In genomic region chr22:19085233-19086043, GRCh38 we compare ENCODE assay signal across 8 cellular contexts. TPM values are rescaled to one million over a fixed set of nuclear protein-coding genes. Genes with fewer than 3 reads are reported as not detected.
DNase-seq lines count a peak whose midpoint lies in the region; ATAC-seq, FAIRE-seq and TF ChIP-seq lines count a peak whose summit lies in the region.

No MANE protein-coding gene starts in this region.

- no peaks in the 10 kb centered on the region for H4K20me1 ChIP-seq in H9 (ENCODE audit: control insufficient read depth, insufficient read depth, insufficient read length)
- no peaks in the 10 kb centered on the region for H4K20me1 ChIP-seq in endothelial cell of umbilical vein (replicated peaks; ENCODE audit: control insufficient read depth, extremely low read depth, insufficient read depth, low read length)

- WGBS in H9 (ENCODE audit: extremely low coverage, insufficient read length, low lambda C conversion rate) = no CpG with 5 or more reads among the region's 1 CpG

- no peak overlapping the region for H3K4me3 ChIP-seq in endothelial cell of umbilical vein (replicated peaks in 1 of 3; ENCODE audit: insufficient read depth in 1 of 3, low read depth in 1 of 3, low read length in 3 of 3)

- DNase-seq in Caki2 (ENCODE audit: low read depth) = peak; percentile 59
- DNase-seq in H9 = no peak
- DNase-seq in NOMO-1 (lab: John Stamatoyannopoulos, UW; ENCODE audit: unreplicated experiment in 2 of 2) = peak; percentile 82 to 87
- DNase-seq in endothelial cell of umbilical vein (ENCODE audit: low read depth, low spot score) = peak; percentile 64
- no peak for DNase-seq in natural killer cell treated with Interleukin-12 subunit alpha and Interleukin-12 subunit beta and Interleukin-15 and Interleukin-18, amount 100 ng/mL, for 72 hours (ENCODE audit: low spot score)
- DNase-seq in Ammon's horn (ENCODE audit: low spot score) = no peak
- DNase-seq in OCI-M2 (lab: John Stamatoyannopoulos, UW; ENCODE audit: unreplicated experiment) = no peak
- DNase-seq in NCI-H1930 (lab: John Stamatoyannopoulos, UW) = no peak

- H4K91ac ChIP-seq in H9 (ENCODE audit: insufficient read length, low read depth, low read length) = no peak overlapping the region

- H3K36me3 Mint-ChIP-seq in H9 (ENCODE audit: insufficient read depth in 1 of 3, low read depth in 3 of 3) = peaks cover 21 to 36% (median 36%) of the 10 kb centered on the region in 3 experiments
- H3K36me3 Mint-ChIP-seq in natural killer cell treated with Interleukin-12 subunit alpha and Interleukin-12 subunit beta and Interleukin-15 and Interleukin-18, amount 100 ng/mL, for 72 hours = no peaks in the 10 kb centered on the region

- H3K4me1 ChIP-seq in H9 (ENCODE audit: insufficient read depth, low read length) (peaks cover 3% of the 10 kb centered on the region; the same call in 1 of the 2 replicates), endothelial cell of umbilical vein (ENCODE audit: control insufficient read depth, extremely low read depth, insufficient read depth, low read length) (peaks cover 18% of the 10 kb centered on the region)

- H3K9me1 ChIP-seq in endothelial cell of umbilical vein (replicated peaks; ENCODE audit: control insufficient read depth, extremely low read depth, insufficient read depth, low read length) = no peaks in the 10 kb centered on the region

- H3K4me3 Mint-ChIP-seq in H9 = no peak overlapping the region; a peak in 1 of 5 replicates
- H3K4me3 Mint-ChIP-seq in natural killer cell treated with Interleukin-12 subunit alpha and Interleukin-12 subunit beta and Interleukin-15 and Interleukin-18, amount 100 ng/mL, for 72 hours = peak overlapping the region; percentile 36

- H2BK5ac ChIP-seq in H9 (ENCODE audit: insufficient read length, low read length) = no peak overlapping the region

- no peak overlapping the region for H2BK120ac ChIP-seq in H9 (ENCODE audit: low read depth, low read length, poor library complexity, severe bottlenecking)

- TF ChIP-seq POLR2A in endothelial cell of umbilical vein (IDR thresholded peaks at IDR 0.05; ENCODE audit: low read depth, low read length) = no peak

- H3K9ac ChIP-seq in H9 (ENCODE audit: extremely low read depth, insufficient read length, low read length) (no peak overlapping the region), endothelial cell of umbilical vein (replicated peaks; ENCODE audit: extremely low read depth, insufficient read depth, low read length) (peak overlapping the region; percentile 52)

- H3K4me1 Mint-ChIP-seq in H9 = peaks cover 7 to 14% of the 10 kb centered on the region in 2 experiments
- peaks cover 15 to 22% of the 10 kb centered on the region in 2 donors for H3K4me1 Mint-ChIP-seq in natural killer cell treated with Interleukin-12 subunit alpha and Interleukin-12 subunit beta and Interleukin-15 and Interleukin-18, amount 100 ng/mL, for 72 hours (ENCODE audit: low read depth in 2 of 2)

- H3K27me3 Mint-ChIP-seq in H9 (ENCODE audit: low read depth) = no peaks in the 10 kb centered on the region
- no peaks in the 10 kb centered on the region for H3K27me3 Mint-ChIP-seq in natural killer cell treated with Interleukin-12 subunit alpha and Interleukin-12 subunit beta and Interleukin-15 and Interleukin-18, amount 100 ng/mL, for 72 hours

- H3K4me2 ChIP-seq in H9 (ENCODE audit: insufficient read depth, insufficient read length, low read length) (no peak overlapping the region), endothelial cell of umbilical vein (ENCODE audit: insufficient read depth, low read length) (peak overlapping the region; percentile 65)

- H3K79me2 ChIP-seq in H9 (ENCODE audit: insufficient read depth, low read length) (no peaks in the 10 kb centered on the region), endothelial cell of umbilical vein (ENCODE audit: control insufficient read depth, insufficient read depth, low read length) (no peaks in the 10 kb centered on the region)

- BruUV-seq in endothelial cell of umbilical vein (replicated peaks; lab: Mats Ljungman, UMichigan) = no TSS peak

- ATAC-seq in natural killer cell treated with Interleukin-12 subunit alpha and Interleukin-12 subunit beta and Interleukin-15 and Interleukin-18, amount 100 ng/mL, for 72 hours = peak in 1 of 2 donors; percentile 51

- no peak overlapping the region for H2BK15ac ChIP-seq in H9 (ENCODE audit: low read depth, low read length)

- peaks cover 0 to 5% of the 10 kb centered on the region in 2 experiments for H3K36me3 ChIP-seq in endothelial cell of umbilical vein (ENCODE audit: control insufficient read depth in 2 of 2, extremely low read depth in 1 of 2, insufficient read depth in 2 of 2, low read length in 2 of 2)

- H3K27ac ChIP-seq in H9 (ENCODE audit: insufficient read length, low read depth, low read length) = no peak overlapping the region
- H3K27ac ChIP-seq in endothelial cell of umbilical vein (ENCODE audit: insufficient read depth, low read depth, low read length) = peak overlapping the region; percentile 76

- FAIRE-seq in endothelial cell of umbilical vein (lab: Jason Lieb, UNC) = peak; percentile 69

- peak overlapping the region in 2 of 3 experiments; percentile 17 to 70; a peak in 3 of 7 replicates for H3K27ac Mint-ChIP-seq in H9
- H3K27ac Mint-ChIP-seq in natural killer cell treated with Interleukin-12 subunit alpha and Interleukin-12 subunit beta and Interleukin-15 and Interleukin-18, amount 100 ng/mL, for 72 hours = peak overlapping the region in 1 of 2 donors; percentile 37

- POLR2A ChIA-PET in endothelial cell of umbilical vein (lab: Charles Lee) = interaction anchor here (1.0 to 1.4 kb wide), 2 partner anchors 10 to 13 kb away, joined by 3 to 5 read pairs; no protein-coding TSS in a partner anchor

- no peak overlapping the region for H2AFZ ChIP-seq in H9 (ENCODE audit: low read length)
- no peak overlapping the region for H2AFZ ChIP-seq in endothelial cell of umbilical vein (ENCODE audit: low read depth, low read length)

- no peak overlapping the region for H3K14ac ChIP-seq in H9 (ENCODE audit: insufficient read depth, low read length)

- in situ Hi-C loops in Caki2 (cut with HindIII; ENCODE audit: low pct_unique_long_range_greater_than_20kb, low sequenced_read_pairs) = no loop called here

- no peaks in the 10 kb centered on the region for H3K27me3 ChIP-seq in H9 (ENCODE audit: insufficient read depth, low read length)
- H3K27me3 ChIP-seq in endothelial cell of umbilical vein (ENCODE audit: control insufficient read depth in 2 of 2, insufficient read depth in 2 of 2, low read length in 2 of 2) = no peaks in the 10 kb centered on the region

- H4K8ac ChIP-seq in H9 (replicated peaks; ENCODE audit: insufficient read length, low read depth, low read length) = no peak overlapping the region

- intact Hi-C loops in endothelial cell of umbilical vein (cut with micrococcal nuclease) = loop anchor here (2.0 kb wide), 1 partner anchor 37 kb away; the partner anchor contains the start of gene DGCR2

- no peaks in the 10 kb centered on the region for H3K9me3 ChIP-seq in H9 (ENCODE audit: control insufficient read depth, low read depth, low read length)
- no peaks in the 10 kb centered on the region for H3K9me3 ChIP-seq in endothelial cell of umbilical vein (replicated peaks; ENCODE audit: control insufficient read depth, insufficient read depth, low read length)

- H2AK5ac ChIP-seq in H9 (ENCODE audit: insufficient read length, low read length) = no peak overlapping the region

- H2BK20ac ChIP-seq in H9 (ENCODE audit: low read depth, low read length, poor library complexity, severe bottlenecking) = no peak overlapping the region

- no peak overlapping the region for H4K5ac ChIP-seq in H9 (ENCODE audit: insufficient read length, low read depth, low read length)

- peak; percentile 56; the same call in 2 of the 3 replicates for TF ChIP-seq CTCF in H9 (conservative IDR thresholded peaks at IDR 0.05)
- peak; percentile 40 to 56 for TF ChIP-seq CTCF in endothelial cell of umbilical vein (IDR thresholded peaks at IDR 0.05; ENCODE audit: extremely low read depth in 1 of 2, insufficient read depth in 1 of 2, low read depth in 1 of 2, low read length in 2 of 2)

- dilution Hi-C loops in endothelial cell of umbilical vein (cut with MboI; ENCODE audit: extremely low pct_ligation_motif_present, low sequenced_read_pairs) = no loop called here

- H3K56ac ChIP-seq in H9 (ENCODE audit: insufficient read length, low read depth, low read length) = no peak overlapping the region

- H2BK12ac ChIP-seq in H9 (ENCODE audit: insufficient read length, low read depth, low read length) = no peak overlapping the region

- no peaks in the 10 kb centered on the region for H3K79me1 ChIP-seq in H9 (ENCODE audit: insufficient read depth, low read depth, low read length, poor library complexity, severe bottlenecking)

- no peak overlapping the region for H3K18ac ChIP-seq in H9 (ENCODE audit: insufficient read length, low read depth, low read length)

- no peak overlapping the region for H3K4ac ChIP-seq in H9 (ENCODE audit: low read depth, low read length)

- H3K23ac ChIP-seq in H9 (ENCODE audit: insufficient read length, low read depth, low read length) = no peak overlapping the region

- no peak overlapping the region for H3T11ph ChIP-seq in H9 (ENCODE audit: low read length)

- peaks cover 4 to 7% of the 10 kb centered on the region in 2 experiments; a peak in 4 of 5 replicates for H3K9me3 Mint-ChIP-seq in H9
- H3K9me3 Mint-ChIP-seq in natural killer cell treated with Interleukin-12 subunit alpha and Interleukin-12 subunit beta and Interleukin-15 and Interleukin-18, amount 100 ng/mL, for 72 hours = no peaks in the 10 kb centered on the region

- H3K23me2 ChIP-seq in H9 (ENCODE audit: insufficient read length, low read depth, low read length, poor library complexity, severe bottlenecking) = no peaks in the 10 kb centered on the region

- CTCF ChIA-PET in endothelial cell of umbilical vein (lab: Charles Lee) = interaction anchor here (0.6 to 1.6 kb wide), 13 partner anchors 9 to 178 kb away, joined by 3 to 8 read pairs (median 4); partner anchors contain the start of gene DGCR2

RNA-seq across cellular contexts. Expression of gene DGCR2, which starts 36.8 kb away (rescaled TPM):
- total RNA-seq in Caki2 (2014; rRNA removed; shearing (Covaris generic); ENCODE audit: low replicate concordance) = 72.3 and 72.7 TPM in 2 replicates
- total RNA-seq in H9 (2021) = 47.2 and 50.7 TPM in 2 replicates
- total RNA-seq in endothelial cell of umbilical vein = 44.8 and 49.6 TPM in 2 replicates
- 51.2 and 61.7 TPM in 2 replicates for polyA plus RNA-seq in endothelial cell of umbilical vein
- polyA plus RNA-seq in endothelial cell of umbilical vein (2011; cell fraction: cytosol; rRNA removed) = 47.7 and 50.7 TPM in 2 replicates
- polyA plus RNA-seq in endothelial cell of umbilical vein (2011; cell fraction: nucleus; rRNA removed) = 41.7 and 53.7 TPM in 2 replicates
- polyA plus RNA-seq in endothelial cell of umbilical vein (2012) = 27.3 and 36.4 TPM in 2 replicates
- 46.5 and 74.1 TPM in 2 replicates for polyA minus RNA-seq in endothelial cell of umbilical vein
- 13.5 TPM for polyA minus RNA-seq in endothelial cell of umbilical vein (2011; cell fraction: cytosol; rRNA and poly(A)+ RNA removed)
- 29.0 and 29.3 TPM in 2 replicates for polyA minus RNA-seq in endothelial cell of umbilical vein (2011; cell fraction: nucleus; rRNA and poly(A)+ RNA removed)
- 10 to 100 TPM; 29.6 to 34.6 TPM for total RNA-seq in natural killer cell treated with Interleukin-12 subunit alpha and Interleukin-12 subunit beta and Interleukin-15 and Interleukin-18, amount 100 ng/mL, for 72 hours

RNA-seq across cellular contexts. Expression of gene TSSK2, which starts 45.7 kb away (rescaled TPM):
- total RNA-seq in Caki2 (2014; rRNA removed; shearing (Covaris generic); ENCODE audit: low replicate concordance) = not detected in 2 replicates
- not detected in 2 replicates for total RNA-seq in H9 (2021)
- not detected in 2 replicates for total RNA-seq in endothelial cell of umbilical vein
- not detected in 2 replicates for polyA plus RNA-seq in endothelial cell of umbilical vein
- not detected in 2 replicates for polyA plus RNA-seq in endothelial cell of umbilical vein (2011; cell fraction: cytosol; rRNA removed)
- polyA plus RNA-seq in endothelial cell of umbilical vein (2011; cell fraction: nucleus; rRNA removed) = not detected in 2 replicates
- not detected in 2 replicates for polyA plus RNA-seq in endothelial cell of umbilical vein (2012)
- polyA minus RNA-seq in endothelial cell of umbilical vein = not detected in 2 replicates
- polyA minus RNA-seq in endothelial cell of umbilical vein (2011; cell fraction: cytosol; rRNA and poly(A)+ RNA removed) = not detected
- not detected in 2 replicates for polyA minus RNA-seq in endothelial cell of umbilical vein (2011; cell fraction: nucleus; rRNA and poly(A)+ RNA removed)
- total RNA-seq in natural killer cell treated with Interleukin-12 subunit alpha and Interleukin-12 subunit beta and Interleukin-15 and Interleukin-18, amount 100 ng/mL, for 72 hours = under 1 TPM in 1 of 2 donors, not detected in 1; 0.39 TPM

RNA-seq across cellular contexts. Expression of gene ESS2, which starts 59.0 kb away (rescaled TPM):
- 41.6 and 52.1 TPM in 2 replicates for total RNA-seq in Caki2 (2014; rRNA removed; shearing (Covaris generic); ENCODE audit: low replicate concordance)
- total RNA-seq in H9 (2021) = 18.7 and 19.4 TPM in 2 replicates
- total RNA-seq in endothelial cell of umbilical vein = 18.4 and 21.9 TPM in 2 replicates
- 20.1 and 22.8 TPM in 2 replicates for polyA plus RNA-seq in endothelial cell of umbilical vein
- 16.5 and 20.9 TPM in 2 replicates for polyA plus RNA-seq in endothelial cell of umbilical vein (2011; cell fraction: cytosol; rRNA removed)
- polyA plus RNA-seq in endothelial cell of umbilical vein (2011; cell fraction: nucleus; rRNA removed) = 18.2 and 19.2 TPM in 2 replicates
- polyA plus RNA-seq in endothelial cell of umbilical vein (2012) = 14.6 and 15.4 TPM in 2 replicates
- polyA minus RNA-seq in endothelial cell of umbilical vein = 6.6 and 7.9 TPM in 2 replicates
- polyA minus RNA-seq in endothelial cell of umbilical vein (2011; cell fraction: cytosol; rRNA and poly(A)+ RNA removed) = 3.6 TPM
- polyA minus RNA-seq in endothelial cell of umbilical vein (2011; cell fraction: nucleus; rRNA and poly(A)+ RNA removed) = 2.5 and 5.6 TPM in 2 replicates
- total RNA-seq in natural killer cell treated with Interleukin-12 subunit alpha and Interleukin-12 subunit beta and Interleukin-15 and Interleukin-18, amount 100 ng/mL, for 72 hours = 10 to 100 TPM; 30.0 to 38.6 TPM

Comparison
In these comparisons a context has a peak if more than half of its experiments do, and no peak if none do; other contexts are left out.
1. DNase-seq: peak in Caki2 (single experiment), NOMO-1 (2 of 2) and endothelial cell of umbilical vein (single experiment); none in H9 (single experiment), natural killer cell treated with Interleukin-12 subunit alpha and Interleukin-12 subunit beta and Interleukin-15 and Interleukin-18, amount 100 ng/mL, for 72 hours (single experiment), Ammon's horn (single experiment), OCI-M2 (single experiment) and NCI-H1930 (0 of 2).